Comparison of ENCODE assay signal across 9 cellular contexts in genomic region chr18:26863122-26863879, GRCh38. TPM values are rescaled to one million over a fixed set of nuclear protein-coding genes. Genes with fewer than 3 reads are reported as not detected.
DNase-seq lines count a peak whose midpoint lies in the region; ATAC-seq and TF ChIP-seq lines count a peak whose summit lies in the region.
"Had no signal": no experiment of that assay in that cellular context is flagged by ENCODE, and none has a peak within 500 bp of the region (broad histone marks: within the 10 kb centered on the region; RNA-seq: fewer than 3 reads in every experiment).

No MANE protein-coding gene starts in this region.

- TF ChIP-seq CTCF in body of pancreas (IDR thresholded peaks at IDR 0.05) (no peak), thyroid gland (IDR thresholded peaks at IDR 0.05) (no peak), omental fat pad (IDR thresholded peaks at IDR 0.05) (no peak)

- H3K4me1 ChIP-seq in body of pancreas (peaks cover 10% of the 10 kb centered on the region), thyroid gland (peaks cover 25 to 37% of the 10 kb centered on the region in 2 donors)

- H3K27ac ChIP-seq in body of pancreas (peak overlapping the region in 2 of 4 donors; percentile 30 to 58), thyroid gland (peak overlapping the region; percentile 57 to 87 (median 74))

- intact Hi-C loops in body of pancreas (cut with DNase I) (no loop called here), thyroid gland (cut with DNase I) (no loop called here)

- H3K9me3 ChIP-seq in body of pancreas, result no peaks in the 10 kb centered on the region
- no peaks in the 10 kb centered on the region for H3K9me3 ChIP-seq in thyroid gland

- peak; percentile 90 for ATAC-seq in body of pancreas
- ATAC-seq in GM18870 (IDR thresholded peaks at IDR 0.05; ENCODE audit: unreplicated experiment), result no peak
- ATAC-seq in omental fat pad (ENCODE audit: low FRiP score), result no peak

- 6 to 7% methylated on average over 23 to 40 of the region's 40 CpGs for WGBS in body of pancreas, 2 donors
- WGBS in thyroid gland, 2 donors, result 7 to 11% methylated on average over 12 to 16 of the region's 40 CpGs

- TF ChIP-seq POLR2A in body of pancreas (IDR thresholded peaks at IDR 0.05) (peak in 1 of 3 donors; percentile 17), thyroid gland (IDR thresholded peaks at IDR 0.05) (peak; percentile 42 to 90)

- no peak overlapping the region for H3K4me3 ChIP-seq in body of pancreas
- H3K4me3 ChIP-seq in thyroid gland (replicated peaks in 1 of 3), result peak overlapping the region; percentile 27 to 37 (median 28)

- peak; percentile 21 for DNase-seq in NCI-H1048 (lab: John Stamatoyannopoulos, UW)
- DNase-seq in body of pancreas, result peak; percentile 59 to 79 (median 75)
- peak; percentile 69 for DNase-seq in kidney tubule cell (ENCODE audit: low spot score)
- DNase-seq in thyroid gland, result peak; percentile 93 to 96
- no peak for DNase-seq in NK-92 (lab: John Stamatoyannopoulos, UW; ENCODE audit: unreplicated experiment)
- DNase-seq in dermis blood vessel endothelial cell, result no peak
- no peak for DNase-seq in omental fat pad (ENCODE audit: low spot score)

- no peaks in the 10 kb centered on the region for H3K27me3 ChIP-seq in body of pancreas
- H3K27me3 ChIP-seq in thyroid gland, result no peaks in the 10 kb centered on the region

- no peaks in the 10 kb centered on the region for H3K36me3 ChIP-seq in body of pancreas (replicated peaks in 1 of 2; ENCODE audit: insufficient read depth in 1 of 2, low read depth in 2 of 2)
- H3K36me3 ChIP-seq in thyroid gland, result no peaks in the 10 kb centered on the region

RNA-seq across cellular contexts. Expression of gene AQP4, which starts 2.2 kb away (rescaled TPM):
- 1 to 10 TPM in 1 of 2 donors, not detected in 1; 3.6 TPM for total RNA-seq in body of pancreas
- 10 to 100 TPM; 18.9 to 61.7 (median 31.2) TPM for total RNA-seq in thyroid gland
- under 0.01 TPM in 1 of 2 replicates, not detected in the other for total RNA-seq in dermis blood vessel endothelial cell
- total RNA-seq in omental fat pad, result not detected
- total RNA-seq: dermis microvascular lymphatic vessel endothelial cell had no signal

Comparison
In these comparisons a context has a peak if more than half of its experiments do, and no peak if none do; other contexts are left out.
1. DNase-seq: peak in NCI-H1048 (single experiment), body of pancreas (4 of 4), kidney tubule cell (single experiment) and thyroid gland (2 of 2); none in NK-92 (single experiment), dermis blood vessel endothelial cell (single experiment) and omental fat pad (single experiment).
2. H3K4me3 ChIP-seq: peak in thyroid gland (3 of 3); none in body of pancreas (0 of 2).
3. RNA of gene AQP4, which starts 2.2 kb away (total RNA-seq): 18.9 to 61.7 TPM in thyroid gland; 3.6 TPM in body of pancreas, under 0.01 TPM in dermis blood vessel endothelial cell and not detected in omental fat pad; every median in the first group is over 4 times any median in the second.